Comparison of ENCODE assay signal across 14 cellular contexts in the genomic region with DNA sequence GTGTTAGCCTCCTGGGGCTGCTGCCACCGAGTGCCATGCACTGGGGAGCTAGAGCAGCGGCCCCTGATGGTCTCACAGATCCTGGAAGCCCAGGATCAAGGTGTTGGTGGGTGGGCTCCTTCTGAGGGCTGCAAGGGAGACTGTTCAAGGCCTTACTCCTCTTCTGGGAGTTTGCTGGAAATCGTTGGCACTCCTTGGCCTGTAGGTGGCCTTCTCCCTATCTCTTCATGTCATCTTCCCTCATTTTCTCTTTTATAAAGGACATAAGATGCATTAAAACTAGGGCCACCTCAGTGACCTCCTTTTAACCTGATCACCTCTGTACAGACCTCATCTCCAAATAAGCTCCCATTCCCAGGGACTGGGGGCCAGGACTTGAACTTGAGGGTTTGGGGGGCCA. TPM values are rescaled to one million over a fixed set of nuclear protein-coding genes. Genes with fewer than 3 reads are reported as not detected.
DNase-seq lines count a peak whose midpoint lies in the region; ATAC-seq and TF ChIP-seq lines count a peak whose summit lies in the region.
"Had no signal": no experiment of that assay in that cellular context is flagged by ENCODE, and none has a peak within 500 bp of the region (broad histone marks: within the 10 kb centered on the region; RNA-seq: fewer than 3 reads in every experiment).

No MANE protein-coding gene starts in this region.

- H3K4ac ChIP-seq in IMR-90 (ENCODE audit: low read depth, low read length) (no peak overlapping the region), mesenchymal stem cell (ENCODE audit: low read depth in 1 of 2, low read length in 2 of 2) (no peak overlapping the region)

- no TSS peak for BruUV-seq in IMR-90 (replicated peaks; lab: Mats Ljungman, UMichigan)

- H4K91ac ChIP-seq in IMR-90 (ENCODE audit: insufficient read depth, low read depth, low read length): no peak overlapping the region
- no peak overlapping the region for H4K91ac ChIP-seq in mesenchymal stem cell (ENCODE audit: low read length)

- no peak overlapping the region for H2AK9ac ChIP-seq in IMR-90 (replicated peaks; ENCODE audit: low read depth, low read length, poor library complexity)

- TF ChIP-seq POLR2A in IMR-90 (IDR thresholded peaks at IDR 0.05; ENCODE audit: low read depth, low read length): no peak

- H2BK20ac ChIP-seq in IMR-90 (ENCODE audit: low read depth, low read length): no peak overlapping the region

- dilution Hi-C loops in IMR-90 (cut with HindIII; ENCODE audit: low sequenced_read_pairs, unreplicated experiment): no loop called here

- H2BK15ac ChIP-seq in IMR-90 (ENCODE audit: low read depth, low read length) (no peak overlapping the region), mesenchymal stem cell (ENCODE audit: low read depth, poor library complexity, severe bottlenecking) (no peak overlapping the region)

- TF ChIP-seq RAD21 in IMR-90 (IDR thresholded peaks at IDR 0.05; ENCODE audit: low read length): no peak

- H3K23ac ChIP-seq in IMR-90 (ENCODE audit: low read depth, low read length): no peak overlapping the region
- no peak overlapping the region for H3K23ac ChIP-seq in mesenchymal stem cell (ENCODE audit: low read length in 2 of 2)

- no peak overlapping the region for H2AK5ac ChIP-seq in IMR-90 (ENCODE audit: low read depth, low read length)
- no peak overlapping the region for H2AK5ac ChIP-seq in mesenchymal stem cell (ENCODE audit: low read length, severe bottlenecking)

- CTCF ChIA-PET in IMR-90 (lab: Yijun Ruan, JAX): no interaction called here

- H3K18ac ChIP-seq in IMR-90 (ENCODE audit: low read depth, low read length): no peak overlapping the region
- no peak overlapping the region for H3K18ac ChIP-seq in mesenchymal stem cell (ENCODE audit: low read depth in 1 of 2, low read length in 2 of 2)

- no peak overlapping the region for H3K9ac ChIP-seq in IMR-90 (ENCODE audit: low read depth, low read length)
- H3K9ac ChIP-seq in mesenchymal stem cell (ENCODE audit: low read length): no peak overlapping the region

- H2BK5ac ChIP-seq in IMR-90 (ENCODE audit: low read depth, low read length, poor library complexity, severe bottlenecking) (no peak overlapping the region), mesenchymal stem cell (ENCODE audit: low read depth, low read length, poor library complexity, severe bottlenecking) (no peak overlapping the region)

- intact Hi-C loops in IMR-90 (cut with micrococcal nuclease) (no loop called here), CD14-positive monocyte (cut with micrococcal nuclease) (no loop called here)

- no peak overlapping the region for H3K27ac ChIP-seq in IMR-90 (ENCODE audit: insufficient read depth, low read length)
- no peak overlapping the region for H3K27ac ChIP-seq in mesenchymal stem cell (ENCODE audit: low read length, poor library complexity, severe bottlenecking)
- H3K27ac ChIP-seq: epithelial cell of prostate, thoracic aorta had no signal

- no peaks in the 10 kb centered on the region for H3K4me1 ChIP-seq in IMR-90 (ENCODE audit: control insufficient read depth, insufficient read depth, low read length)
- no peaks in the 10 kb centered on the region for H3K4me1 ChIP-seq in mesenchymal stem cell (ENCODE audit: control insufficient read depth, insufficient read depth, low read depth, low read length)

- DNase-seq in ELR (ENCODE audit: low read depth): peak; percentile 27
- DNase-seq in IMR-90: peak; percentile 7
- peak; percentile 16 for DNase-seq in mesenchymal stem cell
- no peak for DNase-seq in NCI-H2081 treated with DMSO at 0.1 percent for 48 hours (lab: John Stamatoyannopoulos, UW)
- DNase-seq in natural killer cell treated with Interleukin-12 subunit alpha and Interleukin-12 subunit beta and Interleukin-15 and Interleukin-18, amount 100 ng/mL, for 72 hours (ENCODE audit: low spot score): no peak
- no peak for DNase-seq in CD1c-positive myeloid dendritic cell (ENCODE audit: extremely low spot score)
- DNase-seq in CD14-positive monocyte (ENCODE audit: low spot score): no peak
- DNase-seq: DMS79 treated with DMSO at 0.1 percent for 48 hours, immature natural killer cell, NCI-H2029 had no signal

- ATAC-seq in IMR-90 (ENCODE audit: low read depth): peak; percentile 40; the same call in 1 of the 2 replicates
- ATAC-seq in natural killer cell treated with Interleukin-12 subunit alpha and Interleukin-12 subunit beta and Interleukin-15 and Interleukin-18, amount 100 ng/mL, for 72 hours: no peak

- H3K4me1 Mint-ChIP-seq in natural killer cell treated with Interleukin-12 subunit alpha and Interleukin-12 subunit beta and Interleukin-15 and Interleukin-18, amount 100 ng/mL, for 72 hours (ENCODE audit: low read depth in 2 of 2): no peaks in the 10 kb centered on the region
- H3K4me1 Mint-ChIP-seq in CD14-positive monocyte: no peaks in the 10 kb centered on the region
- H3K4me1 Mint-ChIP-seq: immature natural killer cell had no signal

- H3K9me3 ChIP-seq in IMR-90 (ENCODE audit: control insufficient read depth, insufficient read depth, low read length) (no peaks in the 10 kb centered on the region), mesenchymal stem cell (ENCODE audit: control insufficient read depth, low read length) (no peaks in the 10 kb centered on the region)
- H3K9me3 ChIP-seq: thoracic aorta had no signal

- H3K56ac ChIP-seq in IMR-90 (ENCODE audit: extremely low read depth, insufficient read depth, low read length): no peak overlapping the region

- in situ Hi-C loops in IMR-90 (cut with MboI; ENCODE audit: low sequenced_read_pairs): no loop called here

- H3K4me3 ChIP-seq in IMR-90 (ENCODE audit: insufficient read depth, low read depth, low read length) (no peak overlapping the region), WI38 (ENCODE audit: low read depth, low read length) (no peak overlapping the region), mesenchymal stem cell (ENCODE audit: insufficient read depth in 1 of 2, low read depth in 1 of 2, low read length in 2 of 2) (no peak overlapping the region)
- H3K4me3 ChIP-seq: thoracic aorta had no signal

- no peak overlapping the region for H2BK120ac ChIP-seq in IMR-90 (ENCODE audit: low read depth, low read length)
- no peak overlapping the region for H2BK120ac ChIP-seq in mesenchymal stem cell (ENCODE audit: low read depth, low read length)

- WGBS in IMR-90 (ENCODE audit: extremely low coverage in 2 of 2, insufficient read length in 1 of 2), 2 experiments: no CpG with 5 or more reads among the region's 3 CpGs
- WGBS in mesenchymal stem cell: 32% methylated on average over 3 of the region's 3 CpGs

- no peaks in the 10 kb centered on the region for H3K36me3 Mint-ChIP-seq in natural killer cell treated with Interleukin-12 subunit alpha and Interleukin-12 subunit beta and Interleukin-15 and Interleukin-18, amount 100 ng/mL, for 72 hours
- no peaks in the 10 kb centered on the region for H3K36me3 Mint-ChIP-seq in CD14-positive monocyte
- H3K36me3 Mint-ChIP-seq: brain, immature natural killer cell had no signal

- TF ChIP-seq CTCF in IMR-90 (conservative IDR thresholded peaks at IDR 0.05; ENCODE audit: low read depth, low read length): peak; percentile 28; the same call in 1 of the 2 replicates
- TF ChIP-seq CTCF in WI38 (IDR thresholded peaks at IDR 0.05; ENCODE audit: low read depth, low read length): 0 out of 2 replicates have a peak, but pooled peaks have one; percentile 8
- TF ChIP-seq CTCF in CD14-positive monocyte (IDR thresholded peaks at IDR 0.05): no peak

- H3K36me3 ChIP-seq in IMR-90 (ENCODE audit: control insufficient read depth, insufficient read depth, low read length): no peaks in the 10 kb centered on the region
- no peaks in the 10 kb centered on the region for H3K36me3 ChIP-seq in mesenchymal stem cell (ENCODE audit: control insufficient read depth in 1 of 2, insufficient read depth in 2 of 2, low read depth in 1 of 2, low read length in 2 of 2)
- H3K36me3 ChIP-seq: thoracic aorta had no signal

- H3K9me1 ChIP-seq in IMR-90 (ENCODE audit: insufficient read depth, low read length): no peaks in the 10 kb centered on the region

- H3K4me2 ChIP-seq in IMR-90 (ENCODE audit: low read depth, low read length) (no peak overlapping the region), mesenchymal stem cell (ENCODE audit: low read length, poor library complexity, severe bottlenecking) (no peak overlapping the region)

- no peak overlapping the region for H2AFZ ChIP-seq in IMR-90 (replicated peaks; ENCODE audit: low read length, poor library complexity)
- no peak overlapping the region for H2AFZ ChIP-seq in mesenchymal stem cell (ENCODE audit: low read depth, low read length)

- no peak overlapping the region for H4K5ac ChIP-seq in IMR-90 (ENCODE audit: low read depth, low read length)

- no peaks in the 10 kb centered on the region for H4K20me1 ChIP-seq in IMR-90 (ENCODE audit: insufficient read depth, low read length)

- peaks cover 0 to 5% of the 10 kb centered on the region in 2 donors for H3K27me3 Mint-ChIP-seq in natural killer cell treated with Interleukin-12 subunit alpha and Interleukin-12 subunit beta and Interleukin-15 and Interleukin-18, amount 100 ng/mL, for 72 hours
- H3K27me3 Mint-ChIP-seq in CD14-positive monocyte (ENCODE audit: low read depth in 3 of 3): peaks cover 0 to 3% (median 2%) of the 10 kb centered on the region in 3 donors
- H3K27me3 Mint-ChIP-seq: brain had no signal

- H3K79me1 ChIP-seq in IMR-90 (ENCODE audit: low read depth in 1 of 2, low read length in 2 of 2): no peaks in the 10 kb centered on the region
- no peaks in the 10 kb centered on the region for H3K79me1 ChIP-seq in mesenchymal stem cell (replicated peaks; ENCODE audit: low read length, poor library complexity, severe bottlenecking)

- no peak overlapping the region for H3K27ac Mint-ChIP-seq in natural killer cell treated with Interleukin-12 subunit alpha and Interleukin-12 subunit beta and Interleukin-15 and Interleukin-18, amount 100 ng/mL, for 72 hours
- H3K27ac Mint-ChIP-seq in CD14-positive monocyte: no peak overlapping the region
- H3K27ac Mint-ChIP-seq: brain, immature natural killer cell had no signal

- no peak overlapping the region for H3K4me3 Mint-ChIP-seq in natural killer cell treated with Interleukin-12 subunit alpha and Interleukin-12 subunit beta and Interleukin-15 and Interleukin-18, amount 100 ng/mL, for 72 hours
- H3K4me3 Mint-ChIP-seq in CD14-positive monocyte: no peak overlapping the region
- H3K4me3 Mint-ChIP-seq: brain, immature natural killer cell had no signal

- no peak overlapping the region for H2BK12ac ChIP-seq in mesenchymal stem cell (ENCODE audit: low read length in 2 of 2)

- H3K9me3 Mint-ChIP-seq in natural killer cell treated with Interleukin-12 subunit alpha and Interleukin-12 subunit beta and Interleukin-15 and Interleukin-18, amount 100 ng/mL, for 72 hours: no peaks in the 10 kb centered on the region
- no peaks in the 10 kb centered on the region for H3K9me3 Mint-ChIP-seq in CD14-positive monocyte
- H3K9me3 Mint-ChIP-seq: brain, immature natural killer cell had no signal

- H3K27me3 ChIP-seq in IMR-90 (ENCODE audit: control insufficient read depth, insufficient read depth, low read length) (peaks cover 22% of the 10 kb centered on the region), mesenchymal stem cell (ENCODE audit: control insufficient read depth in 1 of 2, insufficient read depth in 1 of 2, low read length in 2 of 2) (peaks cover 26 to 35% of the 10 kb centered on the region in 2 experiments)

- POLR2A ChIA-PET in IMR-90 (lab: Charles Lee; ENCODE audit: unreplicated experiment): no interaction called here

- no peak overlapping the region for H3K14ac ChIP-seq in IMR-90 (replicated peaks; ENCODE audit: low read depth, low read length)
- H3K14ac ChIP-seq in mesenchymal stem cell (ENCODE audit: low read length in 2 of 2): no peak overlapping the region

- H4K8ac ChIP-seq in IMR-90 (ENCODE audit: low read depth in 2 of 2, low read length in 2 of 2): no peak overlapping the region
- no peak overlapping the region for H4K8ac ChIP-seq in mesenchymal stem cell (ENCODE audit: low read length)

RNA-seq across cellular contexts. Expression of gene ZNF862, which starts 27.0 kb away (rescaled TPM):
- total RNA-seq in IMR-90 (2012; rRNA removed): 3.3 and 5.9 TPM in 2 replicates
- 10.8 and 10.9 TPM in 2 replicates for polyA plus RNA-seq in IMR-90 (2012; rRNA removed)
- polyA plus RNA-seq in IMR-90 (2012; cell fraction: cytosol; rRNA removed): 4.5 and 5.8 TPM in 2 replicates
- polyA plus RNA-seq in IMR-90 (2012; cell fraction: nucleus; rRNA removed; ENCODE audit: low replicate concordance): 56.1 and 60.8 TPM in 2 replicates
- polyA plus RNA-seq in mesenchymal stem cell (2013, experiment 1 of 2): 4.8 TPM
- polyA plus RNA-seq in mesenchymal stem cell (2013, experiment 2 of 2): 3.6 TPM
- total RNA-seq in natural killer cell treated with Interleukin-12 subunit alpha and Interleukin-12 subunit beta and Interleukin-15 and Interleukin-18, amount 100 ng/mL, for 72 hours: 10 to 100 TPM; 18.8 to 19.1 TPM
- polyA plus RNA-seq in CD14-positive monocyte: 1 to 10 TPM; 1.3 to 2.7 TPM

RNA-seq across cellular contexts. Expression of gene ZNF467, which starts 37.8 kb away (rescaled TPM):
- total RNA-seq in IMR-90 (2012; rRNA removed): under 0.01 TPM in 1 of 2 replicates, not detected in the other
- polyA plus RNA-seq in IMR-90 (2012; rRNA removed): 0.67 and 0.77 TPM in 2 replicates
- 0.43 and 0.89 TPM in 2 replicates for polyA plus RNA-seq in IMR-90 (2012; cell fraction: cytosol; rRNA removed)
- polyA plus RNA-seq in IMR-90 (2012; cell fraction: nucleus; rRNA removed; ENCODE audit: low replicate concordance): 3.8 and 5.6 TPM in 2 replicates
- 14.4 TPM for polyA plus RNA-seq in mesenchymal stem cell (2013, experiment 1 of 2)
- 14.5 TPM for polyA plus RNA-seq in mesenchymal stem cell (2013, experiment 2 of 2)
- under 1 TPM; 0.10 to 0.28 TPM for total RNA-seq in natural killer cell treated with Interleukin-12 subunit alpha and Interleukin-12 subunit beta and Interleukin-15 and Interleukin-18, amount 100 ng/mL, for 72 hours
- polyA plus RNA-seq in CD14-positive monocyte: 10 to 100 TPM; 43.4 to 52.8 TPM

Comparison
In these comparisons a context has a peak if more than half of its experiments do, and no peak if none do; other contexts are left out.
1. DNase-seq: peak in ELR (single experiment), IMR-90 (single experiment) and mesenchymal stem cell (single experiment); none in NCI-H2081 treated with DMSO at 0.1 percent for 48 hours (single experiment), natural killer cell treated with Interleukin-12 subunit alpha and Interleukin-12 subunit beta and Interleukin-15 and Interleukin-18, amount 100 ng/mL, for 72 hours (single experiment), CD1c-positive myeloid dendritic cell (single experiment) and CD14-positive monocyte (single experiment).